19 cellular contexts compared by ENCODE assay signal in the genomic region with DNA sequence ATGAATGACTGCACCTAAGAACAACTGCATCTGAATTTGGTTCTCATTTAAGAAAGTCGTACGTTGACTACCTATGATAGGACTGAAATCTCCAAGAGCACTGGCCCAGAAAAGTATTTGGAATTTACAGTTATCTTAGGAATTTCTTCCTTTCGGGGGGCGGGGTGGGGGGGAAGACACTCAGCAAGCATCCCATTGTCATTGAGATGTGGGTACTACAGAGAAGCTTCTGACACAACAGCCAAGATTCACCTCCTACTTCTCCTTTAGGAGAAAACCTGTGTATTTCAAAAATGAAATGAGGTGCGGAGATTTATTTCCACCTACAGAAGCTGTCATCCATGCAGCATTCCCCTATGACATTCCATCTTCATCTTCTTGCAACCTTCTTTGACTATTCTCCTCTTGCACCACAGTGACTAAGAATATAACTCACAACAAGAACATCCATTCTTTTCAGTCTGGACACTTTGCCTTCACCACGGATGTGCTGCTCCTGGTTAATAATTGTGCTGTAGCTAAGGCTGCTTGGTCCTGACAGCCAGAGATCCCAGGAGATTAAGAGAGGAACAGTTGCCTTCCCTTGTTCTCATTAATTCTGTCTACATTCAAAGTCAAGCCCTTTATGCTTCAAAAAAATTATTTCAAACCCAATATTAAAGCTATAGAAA.
"Had no signal": no experiment of that assay in that cellular context is flagged by ENCODE, and none has a peak within 500 bp of the region (broad histone marks: within the 10 kb centered on the region; RNA-seq: fewer than 3 reads in every experiment).

No MANE protein-coding gene starts in this region.

- H3K9me3 Mint-ChIP-seq: activated B cell treated with CpG ODN at 0.5 μM for 24 hours; activated CD4-positive, alpha-beta memory T cell treated with anti-CD3 and anti-CD28 coated beads for 36 hours; activated naive CD8-positive, alpha-beta T cell treated with anti-CD3 and anti-CD28 coated beads, Interleukin-2, amount 10 ng/mL, durations not matched to agents 7 days and 5 days; activated T-helper 2 cell treated with anti-CD3 and anti-CD28 coated beads, Interferon-gamma antibody, Interleukin-2, Interleukin-4, amounts not matched to agents 10 μg/mL and 5 μg/mL and 100 μg/mL, durations not matched to agents 14 hours and 24 hours and 36 hours; immature natural killer cell had no signal

- H3K4me1 Mint-ChIP-seq: activated B cell treated with CpG ODN at 0.5 μM for 24 hours; activated naive CD8-positive, alpha-beta T cell treated with anti-CD3 and anti-CD28 coated beads, Interleukin-2, amount 10 ng/mL, durations not matched to agents 7 days and 5 days; immature natural killer cell; naive thymus-derived CD8-positive, alpha-beta T cell; T-cell had no signal

- DNase-seq: activated B cell treated with CpG ODN at 0.5 μM for 24 hours; activated CD4-positive, alpha-beta memory T cell treated with anti-CD3 and anti-CD28 coated beads for 36 hours; activated CD4-positive, alpha-beta T cell treated with anti-CD3 and anti-CD28 coated beads for 4 hours; activated naive CD4-positive, alpha-beta T cell treated with Interleukin-2 at 50 U/mL for 16 hours; activated naive CD8-positive, alpha-beta T cell treated with anti-CD3 and anti-CD28 coated beads, Interleukin-2, amount 10 ng/mL, durations not matched to agents 7 days and 5 days; amygdala; dermis blood vessel endothelial cell; effector memory CD4-positive, alpha-beta T cell; esophagus squamous epithelium; immature natural killer cell; left cardiac atrium; naive thymus-derived CD8-positive, alpha-beta T cell; retina; stimulated activated CD4-positive, alpha-beta T cell treated with anti-CD3 and anti-CD28 coated beads, Interleukin-1b, Interleukin-23, amount 100 ng/mL, for 48 hours; stimulated activated naive CD4-positive, alpha-beta T cell treated with Interleukin-2 at 50 U/mL for 16 hours; T-cell; thyroid gland had no signal

- H3K27me3 ChIP-seq: cardiac muscle cell, thyroid gland had no signal

- H3K4me1 ChIP-seq: esophagus squamous epithelium, thyroid gland had no signal

- H3K27ac ChIP-seq: cardiac muscle cell, esophagus squamous epithelium, thyroid gland had no signal

- H3K27ac Mint-ChIP-seq: activated B cell treated with CpG ODN at 0.5 μM for 24 hours; activated CD4-positive, alpha-beta memory T cell treated with anti-CD3 and anti-CD28 coated beads for 36 hours; activated naive CD8-positive, alpha-beta T cell treated with anti-CD3 and anti-CD28 coated beads, Interleukin-2, amount 10 ng/mL, durations not matched to agents 7 days and 5 days; activated T-helper 2 cell treated with anti-CD3 and anti-CD28 coated beads, Interferon-gamma antibody, Interleukin-2, Interleukin-4, amounts not matched to agents 10 μg/mL and 5 μg/mL and 100 μg/mL, durations not matched to agents 14 hours and 24 hours and 36 hours; immature natural killer cell; naive thymus-derived CD8-positive, alpha-beta T cell; T-cell had no signal

- ATAC-seq: left cardiac atrium; naive thymus-derived CD8-positive, alpha-beta T cell; T-cell had no signal

- H3K4me3 ChIP-seq: cardiac muscle cell, esophagus squamous epithelium, thyroid gland had no signal

- H3K36me3 ChIP-seq: cardiac muscle cell, esophagus squamous epithelium, thyroid gland had no signal

- H3K36me3 Mint-ChIP-seq: activated CD4-positive, alpha-beta memory T cell treated with anti-CD3 and anti-CD28 coated beads for 36 hours; activated naive CD8-positive, alpha-beta T cell treated with anti-CD3 and anti-CD28 coated beads, Interleukin-2, amount 10 ng/mL, durations not matched to agents 7 days and 5 days; immature natural killer cell; T-cell had no signal

- H3K9me3 ChIP-seq: esophagus squamous epithelium, thyroid gland had no signal

- H3K4me3 Mint-ChIP-seq: activated B cell treated with CpG ODN at 0.5 μM for 24 hours; activated CD4-positive, alpha-beta memory T cell treated with anti-CD3 and anti-CD28 coated beads for 36 hours; activated naive CD8-positive, alpha-beta T cell treated with anti-CD3 and anti-CD28 coated beads, Interleukin-2, amount 10 ng/mL, durations not matched to agents 7 days and 5 days; immature natural killer cell; naive thymus-derived CD8-positive, alpha-beta T cell; T-cell had no signal
